In the genomic region with DNA sequence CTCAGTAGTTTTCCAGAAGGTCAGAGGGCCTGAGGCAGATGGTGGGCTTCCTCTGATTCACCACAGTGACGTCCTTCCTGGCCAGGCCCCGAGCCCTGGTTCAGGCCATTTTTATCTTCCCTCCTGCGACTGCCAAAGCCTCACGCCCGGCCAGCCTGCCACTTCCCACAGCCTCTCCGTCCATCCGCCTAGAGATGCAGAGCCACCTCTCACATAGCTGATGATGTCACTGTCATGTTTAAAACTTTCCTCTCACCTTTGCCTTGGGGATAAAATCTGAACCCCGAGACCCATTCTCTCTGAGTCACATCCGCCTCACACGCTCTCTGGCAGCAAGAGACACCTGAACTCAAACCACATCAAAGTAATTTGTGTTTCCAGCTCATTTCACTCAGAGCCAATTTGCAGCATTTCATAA, we compare ENCODE assay signal across 9 cellular contexts.
DNase-seq lines count a peak whose midpoint lies in the region; ATAC-seq and TF ChIP-seq lines count a peak whose summit lies in the region.
"Had no signal": no experiment of that assay in that cellular context is flagged by ENCODE, and none has a peak within 500 bp of the region (broad histone marks: within the 10 kb centered on the region; RNA-seq: fewer than 3 reads in every experiment).

No MANE protein-coding gene starts in this region.

- no peaks in the 10 kb centered on the region for H4K20me1 ChIP-seq in hepatocyte (ENCODE audit: insufficient read depth, poor library complexity, severe bottlenecking)

- no peaks in the 10 kb centered on the region for H3K9me3 Mint-ChIP-seq in activated naive CD4-positive, alpha-beta T cell treated with anti-CD3 and anti-CD28 coated beads, Interleukin-2, amount 50 U/mL, for 24 hours

- 76% methylated on average over 10 of the region's 10 CpGs for WGBS in hepatocyte (ENCODE audit: low lambda C conversion rate, missing lambda C conversion rate)

- no peaks in the 10 kb centered on the region for H3K9me3 ChIP-seq in hepatocyte (ENCODE audit: low read depth)

- no peak overlapping the region for H3K4me3 ChIP-seq in hepatocyte
- H3K4me3 ChIP-seq: skin epidermis had no signal

- H3K4me1 Mint-ChIP-seq in activated naive CD4-positive, alpha-beta T cell treated with anti-CD3 and anti-CD28 coated beads, Interleukin-2, amount 50 U/mL, for 24 hours = peaks cover 53% of the 10 kb centered on the region

- H3K36me3 ChIP-seq in hepatocyte (replicated peaks; ENCODE audit: insufficient read depth, low read depth) = no peaks in the 10 kb centered on the region

- peak overlapping the region; percentile 78 for H3K4me3 Mint-ChIP-seq in activated naive CD4-positive, alpha-beta T cell treated with anti-CD3 and anti-CD28 coated beads, Interleukin-2, amount 50 U/mL, for 24 hours

- H3K27me3 ChIP-seq in hepatocyte = no peaks in the 10 kb centered on the region

- H3K4me1 ChIP-seq in hepatocyte (ENCODE audit: insufficient read depth) = no peaks in the 10 kb centered on the region

- H3K79me2 ChIP-seq in hepatocyte = no peaks in the 10 kb centered on the region

- peak overlapping the region; percentile 98 for H3K27ac Mint-ChIP-seq in activated naive CD4-positive, alpha-beta T cell treated with anti-CD3 and anti-CD28 coated beads, Interleukin-2, amount 50 U/mL, for 24 hours

- no peaks in the 10 kb centered on the region for H3K36me3 Mint-ChIP-seq in activated naive CD4-positive, alpha-beta T cell treated with anti-CD3 and anti-CD28 coated beads, Interleukin-2, amount 50 U/mL, for 24 hours

- H3K9me2 ChIP-seq in hepatocyte (replicated peaks; ENCODE audit: insufficient read depth) = no peaks in the 10 kb centered on the region

- no peak for TF ChIP-seq CTCF in hepatocyte (IDR thresholded peaks at IDR 0.05; ENCODE audit: poor library complexity)

- peak; percentile 89 for ATAC-seq in GM21576 (IDR thresholded peaks at IDR 0.05; ENCODE audit: unreplicated experiment)

- peak; percentile 55 for DNase-seq in CD1c-positive myeloid dendritic cell (ENCODE audit: extremely low spot score)
- peak; percentile 25 for DNase-seq in RKO (ENCODE audit: low spot score)
- DNase-seq in stimulated activated CD4-positive, alpha-beta T cell treated with anti-CD3 and anti-CD28 coated beads, Interleukin-15, amount 100 ng/mL, for 24 hours = peak; percentile 83
- no peak for DNase-seq in hepatocyte (ENCODE audit: low spot score)
- no peak for DNase-seq in NCI-H128 (lab: John Stamatoyannopoulos, UW; ENCODE audit: unreplicated experiment)
- no peak for DNase-seq in NCI-H82 treated with DMSO at 0.1 percent for 48 hours (lab: John Stamatoyannopoulos, UW; ENCODE audit: unreplicated experiment)

- no peaks in the 10 kb centered on the region for H3K27me3 Mint-ChIP-seq in activated naive CD4-positive, alpha-beta T cell treated with anti-CD3 and anti-CD28 coated beads, Interleukin-2, amount 50 U/mL, for 24 hours

- H3K4me2 ChIP-seq in hepatocyte = no peak overlapping the region

- no peak overlapping the region for H3K27ac ChIP-seq in hepatocyte

- no peak overlapping the region for H2AFZ ChIP-seq in hepatocyte

Comparison
In these comparisons a context has a peak if more than half of its experiments do, and no peak if none do; other contexts are left out.
1. DNase-seq: peak in CD1c-positive myeloid dendritic cell (single experiment), RKO (single experiment) and stimulated activated CD4-positive, alpha-beta T cell treated with anti-CD3 and anti-CD28 coated beads, Interleukin-15, amount 100 ng/mL, for 24 hours (single experiment); none in hepatocyte (single experiment), NCI-H128 (single experiment) and NCI-H82 treated with DMSO at 0.1 percent for 48 hours (single experiment).